ENCODE assay signal across 16 cellular contexts in genomic region chr11:16789560-16790483, GRCh38. TPM values are rescaled to one million over a fixed set of nuclear protein-coding genes. Genes with fewer than 3 reads are reported as not detected.
DNase-seq lines count a peak whose midpoint lies in the region; ATAC-seq and TF ChIP-seq lines count a peak whose summit lies in the region.
"Had no signal": no experiment of that assay in that cellular context is flagged by ENCODE, and none has a peak within 500 bp of the region (broad histone marks: within the 10 kb centered on the region; RNA-seq: fewer than 3 reads in every experiment).

No MANE protein-coding gene starts in this region.

- TF ChIP-seq CTCF in cardiac muscle cell (IDR thresholded peaks at IDR 0.05; ENCODE audit: low read depth, low read length) = no peak
- TF ChIP-seq CTCF in heart right ventricle (IDR thresholded peaks at IDR 0.05) = no peak
- no peak for TF ChIP-seq CTCF in breast epithelium (IDR thresholded peaks at IDR 0.05)

- H3K36me3 Mint-ChIP-seq in activated naive CD4-positive, alpha-beta T cell treated with anti-CD3 and anti-CD28 coated beads, Interleukin-2, amount 50 U/mL, for 72 hours = no peaks in the 10 kb centered on the region

- H3K27me3 ChIP-seq in cardiac muscle cell (no peaks in the 10 kb centered on the region), heart right ventricle (no peaks in the 10 kb centered on the region), breast epithelium (no peaks in the 10 kb centered on the region)

- H3K4me3 ChIP-seq in cardiac muscle cell (no peak overlapping the region), heart right ventricle (no peak overlapping the region), breast epithelium (no peak overlapping the region)

- peak overlapping the region; percentile 45 for H3K27ac ChIP-seq in cardiac muscle cell
- peak overlapping the region in 4 of 10 donors; percentile 22 to 84 (median 47) for H3K27ac ChIP-seq in heart right ventricle
- peak overlapping the region; percentile 83 to 91 for H3K27ac ChIP-seq in breast epithelium

- H3K36me3 ChIP-seq in cardiac muscle cell (peaks cover 37% of the 10 kb centered on the region), heart right ventricle (peaks cover 0 to 31% (median 0%) of the 10 kb centered on the region in 9 donors), breast epithelium (no peaks in the 10 kb centered on the region)

- H3K9me3 Mint-ChIP-seq in activated naive CD4-positive, alpha-beta T cell treated with anti-CD3 and anti-CD28 coated beads, Interleukin-2, amount 50 U/mL, for 72 hours = no peaks in the 10 kb centered on the region
- H3K9me3 Mint-ChIP-seq: CD8-positive, alpha-beta memory T cell had no signal

- H3K4me1 ChIP-seq in cardiac muscle cell (ENCODE audit: low read depth) (no peaks in the 10 kb centered on the region), heart right ventricle (peaks cover 0 to 93% (median 61%) of the 10 kb centered on the region in 9 donors), breast epithelium (peaks cover 7 to 22% of the 10 kb centered on the region in 2 donors)

- no peak overlapping the region for H3K27ac Mint-ChIP-seq in activated naive CD4-positive, alpha-beta T cell treated with anti-CD3 and anti-CD28 coated beads, Interleukin-2, amount 50 U/mL, for 72 hours

- ATAC-seq in heart right ventricle = no peak
- no peak for ATAC-seq in activated naive CD4-positive, alpha-beta T cell treated with anti-CD3 and anti-CD28 coated beads, Interleukin-2, amount 50 U/mL, for 72 hours

- H3K9me3 ChIP-seq in cardiac muscle cell (ENCODE audit: low read depth) (no peaks in the 10 kb centered on the region), heart right ventricle (no peaks in the 10 kb centered on the region), breast epithelium (no peaks in the 10 kb centered on the region)

- no peak for DNase-seq in cardiac muscle cell (ENCODE audit: low read depth in 1 of 2, low spot score in 1 of 2)
- DNase-seq in heart right ventricle = no peak
- no peak for DNase-seq in breast epithelium (ENCODE audit: low spot score in 2 of 2)
- peak; percentile 50 for DNase-seq in posterior vena cava (ENCODE audit: low spot score)
- no peak for DNase-seq in activated naive CD4-positive, alpha-beta T cell treated with Interleukin-2 at 50 U/mL for 16 hours
- no peak for DNase-seq in activated naive CD4-positive, alpha-beta T cell treated with anti-CD3 and anti-CD28 coated beads, Interleukin-2, amount 50 U/mL, for 72 hours (ENCODE audit: low spot score in 2 of 2)
- no peak for DNase-seq in NCI-H1694 (lab: John Stamatoyannopoulos, UW)
- DNase-seq in activated CD4-positive, alpha-beta T cell treated with anti-CD3 and anti-CD28 coated beads for 48 hours = no peak
- DNase-seq: CD8-positive, alpha-beta memory T cell; DND-41; HCEC 1CT; NCI-H1417; NCI-H1930; NCI-H69; OCI-M1; RPMI8226 had no signal

- whole genome bisulfite sequencing in heart right ventricle, 2 donors = 89 to 93% methylated on average over 10 of the region's 10 CpGs

- TF ChIP-seq POLR2A in breast epithelium (IDR thresholded peaks at IDR 0.05) = no peak

- intact Hi-C loops in heart right ventricle (cut with DNase I) = loop anchor here (2.0 to 10.0 kb wide), 12 partner anchors 32 to 275 kb away; no protein-coding TSS in a partner anchor
- intact Hi-C loops in breast epithelium (cut with DNase I; ENCODE audit: low total_unique reads) = no loop called here
- intact Hi-C loops in posterior vena cava (cut with DNase I) = no loop called here

RNA-seq across cellular contexts. Expression of gene C11orf58, which starts 51.4 kb away (rescaled TPM):
- total RNA-seq in cardiac muscle cell = 183 and 232 TPM in 2 replicates
- 157 and 188 TPM in 2 replicates for polyA plus RNA-seq in cardiac muscle cell
- 100 to 1,000 TPM in 8 of 10 donors, 10 to 100 TPM in 2; 94.9 to 141 (median 110) TPM for total RNA-seq in heart right ventricle
- 10 to 100 TPM; 70.2 to 83.2 TPM for polyA plus RNA-seq in heart right ventricle
- 100 to 1,000 TPM; 183 to 207 (median 197) TPM for total RNA-seq in breast epithelium
- total RNA-seq in posterior vena cava = 100 to 1,000 TPM; 100 to 101 TPM
- total RNA-seq in activated naive CD4-positive, alpha-beta T cell treated with anti-CD3 and anti-CD28 coated beads, Interleukin-2, amount 50 U/mL, for 72 hours = 100 to 1,000 TPM; 125 to 139 TPM

Comparison
In these comparisons a context has a peak if more than half of its experiments do, and no peak if none do; other contexts are left out.
1. intact Hi-C loops: an anchor here in heart right ventricle (2.0 to 10.0 kb wide); none called in breast epithelium and posterior vena cava.